10 cellular contexts compared by ENCODE assay signal in the genomic region with DNA sequence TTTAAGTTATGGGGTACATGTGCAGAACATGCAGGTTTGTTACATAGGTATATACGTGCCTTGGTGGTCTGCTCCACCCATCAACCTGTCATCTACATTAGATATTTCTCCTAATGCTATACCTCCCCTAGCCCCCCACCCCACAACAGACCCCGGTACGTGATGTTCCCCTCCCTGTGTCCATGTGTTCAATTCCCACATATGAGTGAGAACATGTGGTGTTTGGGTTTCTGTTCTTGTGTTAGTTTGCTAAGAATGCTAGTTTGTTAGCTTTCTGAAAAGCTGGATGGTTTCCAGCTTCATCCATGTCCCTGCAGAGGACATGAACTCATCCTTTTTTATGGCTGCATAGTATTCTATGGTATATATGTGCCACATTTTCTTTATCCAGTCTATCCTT. TPM values are rescaled to one million over a fixed set of nuclear protein-coding genes. Genes with fewer than 3 reads are reported as not detected.
"Had no signal": no experiment of that assay in that cellular context is flagged by ENCODE, and none has a peak within 500 bp of the region (broad histone marks: within the 10 kb centered on the region; RNA-seq: fewer than 3 reads in every experiment).

No MANE protein-coding gene starts in this region.

RNA-seq across cellular contexts. Expression of gene MYT1L, which starts 39.8 kb away (rescaled TPM):
- total RNA-seq: activated B cell treated with CpG ODN at 0.5 μM for 24 hours; activated CD4-positive, alpha-beta memory T cell treated with anti-CD3 and anti-CD28 coated beads for 36 hours; activated CD4-positive, alpha-beta memory T cell treated with anti-CD3 and anti-CD28 coated beads, Interleukin-2, amount 10 ng/mL, durations not matched to agents 7 days and 5 days; activated CD4-positive, alpha-beta T cell treated with anti-CD3 and anti-CD28 coated beads for 36 hours; activated CD4-positive, alpha-beta T cell treated with anti-CD3 and anti-CD28 coated beads, Interleukin-2, amount 10 ng/mL, durations not matched to agents 7 days and 5 days; activated CD8-positive, alpha-beta memory T cell treated with anti-CD3 and anti-CD28 coated beads, Interleukin-2, amount 10 ng/mL, durations not matched to agents 7 days and 5 days; activated CD8-positive, alpha-beta T cell treated with anti-CD3 and anti-CD28 coated beads for 36 hours; activated CD8-positive, alpha-beta T cell treated with anti-CD3 and anti-CD28 coated beads, Interleukin-2, amount 10 ng/mL, durations not matched to agents 7 days and 5 days; T-helper 1 cell treated with Interleukin-12 subunit alpha and Interleukin-12 subunit beta and Interleukin-4 antibody, amounts not matched to agents 30 ng/mL and 1 ng/mL, for 36 hours; T-helper 17 cell had no signal
